In genomic region chr2:8676915-8677645, GRCh38 we compare ENCODE assay signal across 8 cellular contexts. TPM values are rescaled to one million over a fixed set of nuclear protein-coding genes. Genes with fewer than 3 reads are reported as not detected.
DNase-seq lines count a peak whose midpoint lies in the region; ATAC-seq and TF ChIP-seq lines count a peak whose summit lies in the region.

No MANE protein-coding gene starts in this region.

- intact Hi-C loops in OCI-LY7 (cut with micrococcal nuclease; ENCODE audit: unreplicated experiment): no loop called here

- peaks cover 24% of the 10 kb centered on the region for H3K36me3 Mint-ChIP-seq in activated CD8-positive, alpha-beta memory T cell treated with anti-CD3 and anti-CD28 coated beads, Interleukin-2, amount 10 ng/mL, durations not matched to agents 7 days and 5 days
- peaks cover 14% of the 10 kb centered on the region for H3K36me3 Mint-ChIP-seq in activated naive CD8-positive, alpha-beta T cell treated with anti-CD3 and anti-CD28 coated beads, Interleukin-2, amount 50 U/mL, for 24 hours (ENCODE audit: low read depth)
- peaks cover 13 to 14% (median 14%) of the 10 kb centered on the region in 3 donors for H3K36me3 Mint-ChIP-seq in immature natural killer cell

- H2AFZ ChIP-seq in smooth muscle cell (ENCODE audit: low read depth) (peak overlapping the region; percentile 82), OCI-LY7 (ENCODE audit: low read length) (no peak overlapping the region)

- H3K4me3 Mint-ChIP-seq in activated CD8-positive, alpha-beta memory T cell treated with anti-CD3 and anti-CD28 coated beads, Interleukin-2, amount 10 ng/mL, durations not matched to agents 7 days and 5 days: peak overlapping the region; percentile 97
- peak overlapping the region; percentile 87 for H3K4me3 Mint-ChIP-seq in activated naive CD8-positive, alpha-beta T cell treated with anti-CD3 and anti-CD28 coated beads, Interleukin-2, amount 50 U/mL, for 24 hours
- peak overlapping the region; percentile 83 to 89 (median 85) for H3K4me3 Mint-ChIP-seq in immature natural killer cell

- H3F3A ChIP-seq in smooth muscle cell (ENCODE audit: low read depth): peaks cover 35% of the 10 kb centered on the region

- H3K4me2 ChIP-seq in smooth muscle cell: peak overlapping the region; percentile 89
- no peak overlapping the region for H3K4me2 ChIP-seq in OCI-LY7 (ENCODE audit: low read length)

- 3% methylated on average over 30 of the region's 35 CpGs for WGBS in smooth muscle cell (ENCODE audit: low lambda C conversion rate)

- H3K4me1 Mint-ChIP-seq in activated CD8-positive, alpha-beta memory T cell treated with anti-CD3 and anti-CD28 coated beads, Interleukin-2, amount 10 ng/mL, durations not matched to agents 7 days and 5 days: peaks cover 35% of the 10 kb centered on the region
- H3K4me1 Mint-ChIP-seq in activated naive CD8-positive, alpha-beta T cell treated with anti-CD3 and anti-CD28 coated beads, Interleukin-2, amount 50 U/mL, for 24 hours: peaks cover 40% of the 10 kb centered on the region
- H3K4me1 Mint-ChIP-seq in immature natural killer cell: peaks cover 33 to 41% of the 10 kb centered on the region in 2 donors

- peaks cover 47% of the 10 kb centered on the region for H3K27me3 Mint-ChIP-seq in activated CD8-positive, alpha-beta memory T cell treated with anti-CD3 and anti-CD28 coated beads, Interleukin-2, amount 10 ng/mL, durations not matched to agents 7 days and 5 days
- peaks cover 52% of the 10 kb centered on the region for H3K27me3 Mint-ChIP-seq in activated naive CD8-positive, alpha-beta T cell treated with anti-CD3 and anti-CD28 coated beads, Interleukin-2, amount 50 U/mL, for 24 hours
- H3K27me3 Mint-ChIP-seq in immature natural killer cell (ENCODE audit: low read depth in 3 of 3): peaks cover 29 to 45% (median 39%) of the 10 kb centered on the region in 3 donors

- POLR2A ChIA-PET in OCI-LY7 (lab: Charles Lee): interaction anchor here (0.8 kb wide), 1 partner anchor 92 kb away, joined by 3 read pairs; no protein-coding TSS in a partner anchor

- no peak overlapping the region for H3K27ac Mint-ChIP-seq in activated CD8-positive, alpha-beta memory T cell treated with anti-CD3 and anti-CD28 coated beads, Interleukin-2, amount 10 ng/mL, durations not matched to agents 7 days and 5 days
- peak overlapping the region; percentile 54 for H3K27ac Mint-ChIP-seq in activated naive CD8-positive, alpha-beta T cell treated with anti-CD3 and anti-CD28 coated beads, Interleukin-2, amount 50 U/mL, for 24 hours
- H3K27ac Mint-ChIP-seq in immature natural killer cell: peak overlapping the region in 4 of 6 donors; percentile 5 to 97 (median 84)

- no peak for ATAC-seq in activated CD8-positive, alpha-beta memory T cell treated with anti-CD3 and anti-CD28 coated beads, Interleukin-2, amount 10 ng/mL, durations not matched to agents 7 days and 5 days
- no peak for ATAC-seq in activated naive CD8-positive, alpha-beta T cell treated with anti-CD3 and anti-CD28 coated beads, Interleukin-2, amount 50 U/mL, for 24 hours
- ATAC-seq in HG03520 (IDR thresholded peaks at IDR 0.05; ENCODE audit: unreplicated experiment): no peak

- no TSS peak for BruUV-seq in OCI-LY7 (replicated peaks; lab: Mats Ljungman, UMichigan)

- H3K36me3 ChIP-seq in smooth muscle cell (ENCODE audit: low read depth): no peaks in the 10 kb centered on the region
- H3K36me3 ChIP-seq in OCI-LY7 (ENCODE audit: insufficient read depth, low read length): peaks cover under 1% of the 10 kb centered on the region

- CTCF ChIA-PET in activated CD8-positive, alpha-beta memory T cell treated with anti-CD3 and anti-CD28 coated beads, Interleukin-2, amount 10 ng/mL, durations not matched to agents 7 days and 5 days (lab: Charles Lee): interaction anchor here (0.8 kb wide), 1 partner anchor 132 kb away, joined by 3 read pairs; no protein-coding TSS in a partner anchor
- CTCF ChIA-PET in OCI-LY7 (lab: Charles Lee; ENCODE audit: unreplicated experiment): interaction anchor here (0.7 kb wide), 1 partner anchor 86 kb away, joined by 3 read pairs; no protein-coding TSS in a partner anchor

- H3K4me3 ChIP-seq in smooth muscle cell (peak overlapping the region; percentile 56), OCI-LY7 (ENCODE audit: low read depth, low read length, poor library complexity, severe bottlenecking) (no peak overlapping the region)

- H4K20me1 ChIP-seq in smooth muscle cell (ENCODE audit: low read depth) (peaks cover 1% of the 10 kb centered on the region), OCI-LY7 (ENCODE audit: insufficient read depth, low read length) (peaks cover under 1% of the 10 kb centered on the region)

- H3K9me2 ChIP-seq in OCI-LY7 (ENCODE audit: insufficient read depth, low read length): no peaks in the 10 kb centered on the region

- no peak for TF ChIP-seq CTCF in smooth muscle cell (IDR thresholded peaks at IDR 0.05; ENCODE audit: borderline replicate concordance, insufficient read depth, poor library complexity, severe bottlenecking)
- no peak for TF ChIP-seq CTCF in OCI-LY7 (conservative IDR thresholded peaks at IDR 0.05; ENCODE audit: low read length)

- peaks cover under 1% of the 10 kb centered on the region for H3K79me2 ChIP-seq in smooth muscle cell (ENCODE audit: low read depth)
- peaks cover 2% of the 10 kb centered on the region for H3K79me2 ChIP-seq in OCI-LY7 (ENCODE audit: insufficient read depth, low read depth, low read length)

- no peak for DNase-seq in activated CD8-positive, alpha-beta memory T cell treated with anti-CD3 and anti-CD28 coated beads, Interleukin-2, amount 10 ng/mL, durations not matched to agents 7 days and 5 days
- DNase-seq in activated CD8-positive, alpha-beta memory T cell treated with anti-CD3 and anti-CD28 coated beads, Interleukin-2, amount 50 U/mL, for 48 hours: no peak
- DNase-seq in activated naive CD8-positive, alpha-beta T cell treated with anti-CD3 and anti-CD28 coated beads, Interleukin-2, amount 50 U/mL, for 24 hours: no peak
- DNase-seq in immature natural killer cell: no peak
- DNase-seq in smooth muscle cell (lab: John Stamatoyannopoulos, UW; ENCODE audit: unreplicated experiment): no peak
- no peak for DNase-seq in stimulated activated CD4-positive, alpha-beta T cell treated with anti-CD3 and anti-CD28 coated beads, Interleukin-15, amount 100 ng/mL, for 24 hours
- no peak for DNase-seq in OCI-LY7 (ENCODE audit: low spot score)

- H3K27ac ChIP-seq in smooth muscle cell (ENCODE audit: low read depth) (peak overlapping the region; percentile 73), OCI-LY7 (ENCODE audit: low read depth, low read length, poor library complexity, severe bottlenecking) (no peak overlapping the region)

- no peaks in the 10 kb centered on the region for H3K9me3 ChIP-seq in smooth muscle cell (replicated peaks; ENCODE audit: low read depth)
- peaks cover 23% of the 10 kb centered on the region for H3K9me3 ChIP-seq in OCI-LY7 (ENCODE audit: low read length)

- peak overlapping the region; percentile 68 for H3K9ac ChIP-seq in smooth muscle cell (ENCODE audit: low read depth)

- H3K9me3 Mint-ChIP-seq in activated CD8-positive, alpha-beta memory T cell treated with anti-CD3 and anti-CD28 coated beads, Interleukin-2, amount 10 ng/mL, durations not matched to agents 7 days and 5 days (ENCODE audit: low read depth): peaks cover 11% of the 10 kb centered on the region
- peaks cover 19% of the 10 kb centered on the region for H3K9me3 Mint-ChIP-seq in activated naive CD8-positive, alpha-beta T cell treated with anti-CD3 and anti-CD28 coated beads, Interleukin-2, amount 50 U/mL, for 24 hours
- peaks cover 8 to 17% (median 14%) of the 10 kb centered on the region in 6 donors for H3K9me3 Mint-ChIP-seq in immature natural killer cell

- no peaks in the 10 kb centered on the region for H3K27me3 ChIP-seq in smooth muscle cell (ENCODE audit: low read depth)

- H3K4me1 ChIP-seq in smooth muscle cell (ENCODE audit: low read depth): peaks cover 36% of the 10 kb centered on the region
- peaks cover 33% of the 10 kb centered on the region for H3K4me1 ChIP-seq in OCI-LY7 (ENCODE audit: insufficient read depth, low read length, poor library complexity, severe bottlenecking)

RNA-seq across cellular contexts. Expression of gene ID2, which starts 4.8 kb away (rescaled TPM):
- 100 to 1,000 TPM; 342 to 431 TPM for total RNA-seq in activated CD8-positive, alpha-beta memory T cell treated with anti-CD3 and anti-CD28 coated beads, Interleukin-2, amount 10 ng/mL, durations not matched to agents 7 days and 5 days
- 1,000 to 10,000 TPM in 2 of 3 donors, 100 to 1,000 TPM in 1; 816 to 1,425 (median 1,420) TPM for polyA plus RNA-seq in immature natural killer cell
- 190 and 218 TPM in 2 replicates for total RNA-seq in smooth muscle cell
- 83.9 and 114 TPM in 2 replicates for polyA plus RNA-seq in smooth muscle cell
- total RNA-seq in OCI-LY7 (2014; rRNA removed; shearing (Covaris generic)): 439 and 498 TPM in 2 replicates
- 69.8 and 79.3 TPM in 2 replicates for total RNA-seq in OCI-LY7 (2022)
